15 cellular contexts compared by ENCODE assay signal in the genomic region with DNA sequence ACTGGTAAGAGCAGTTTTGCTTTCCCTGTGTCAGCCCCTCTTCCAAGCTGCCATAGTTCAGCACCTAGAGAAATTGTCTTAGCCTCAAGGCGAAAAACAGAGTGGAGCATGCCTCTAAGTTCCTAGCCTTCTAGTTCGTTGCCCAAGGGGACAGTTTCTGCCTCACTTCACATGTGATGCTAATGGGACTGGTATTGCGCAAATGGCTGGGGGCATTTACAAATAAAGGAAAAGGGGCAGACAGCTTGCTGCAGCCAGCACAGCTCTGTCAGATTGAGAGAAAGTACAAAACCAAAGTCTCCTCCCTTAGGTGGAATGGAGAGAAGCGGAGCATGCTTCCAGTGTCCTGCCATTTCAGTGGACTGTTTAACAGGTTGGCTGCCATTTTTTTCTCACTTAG.
DNase-seq lines count a peak whose midpoint lies in the region; ATAC-seq, FAIRE-seq and TF ChIP-seq lines count a peak whose summit lies in the region.
"Had no signal": no experiment of that assay in that cellular context is flagged by ENCODE, and none has a peak within 500 bp of the region (broad histone marks: within the 10 kb centered on the region; RNA-seq: fewer than 3 reads in every experiment).

No MANE protein-coding gene starts in this region.

- H3K18ac ChIP-seq in mesendoderm (ENCODE audit: low read length) = no peak overlapping the region

- in situ Hi-C loops in HepG2 (cut with HindIII; ENCODE audit: extremely low pct_ligation_motif_present, low pct_unique_long_range_greater_than_20kb) = no loop called here

- no peak overlapping the region for H2AK5ac ChIP-seq in mesendoderm (ENCODE audit: low read length)

- no peak overlapping the region for H2BK15ac ChIP-seq in mesendoderm (replicated peaks; ENCODE audit: low read depth)

- no peak overlapping the region for H3K23ac ChIP-seq in mesendoderm (ENCODE audit: low read length)

- no peak overlapping the region for H3K4me3 ChIP-seq in HepG2 (replicated peaks in 1 of 3; ENCODE audit: insufficient read depth in 1 of 3, low read depth in 2 of 3, low read length in 3 of 3)
- H3K4me3 ChIP-seq in right lobe of liver = no peak overlapping the region
- no peak overlapping the region for H3K4me3 ChIP-seq in mesendoderm (ENCODE audit: low read length)
- H3K4me3 ChIP-seq in lower lobe of right lung = no peak overlapping the region
- H3K4me3 ChIP-seq in esophagus muscularis mucosa = no peak overlapping the region

- no peak overlapping the region for H2AFZ ChIP-seq in HepG2 (ENCODE audit: low read length)

- H2BK5ac ChIP-seq in mesendoderm (ENCODE audit: low read length) = no peak overlapping the region

- intact Hi-C loops in HepG2 (cut with micrococcal nuclease; ENCODE audit: unreplicated experiment) = no loop called here
- intact Hi-C loops in right lobe of liver (cut with DNase I) = no loop called here
- intact Hi-C loops in lower lobe of right lung (cut with DNase I) = no loop called here
- intact Hi-C loops in esophagus muscularis mucosa (cut with DNase I) = no loop called here

- no peak overlapping the region for H3K56ac ChIP-seq in mesendoderm (ENCODE audit: low read length)

- H3K9me3 ChIP-seq in HepG2 (ENCODE audit: low read length) (peaks cover 68% of the 10 kb centered on the region), right lobe of liver (no peaks in the 10 kb centered on the region), lower lobe of right lung (peaks cover 11% of the 10 kb centered on the region), esophagus muscularis mucosa (peaks cover 0 to 14% (median 4%) of the 10 kb centered on the region in 4 donors)

- DNase-seq in HepG2 (ENCODE audit: low spot score) = no peak
- no peak for DNase-seq in right lobe of liver
- peak; percentile 5 for DNase-seq in mesendoderm
- DNase-seq in lower lobe of right lung = no peak
- no peak for DNase-seq in esophagus muscularis mucosa (ENCODE audit: extremely low spot score)
- DNase-seq in hypothalamus (lab: John Stamatoyannopoulos, UW) = no peak
- DNase-seq: CD8-positive, alpha-beta memory T cell; DND-41; GF-D8 had no signal

- H2BK120ac ChIP-seq in mesendoderm (ENCODE audit: low read depth, low read length) = no peak overlapping the region

- CTCF ChIA-PET in HepG2 (lab: Yijun Ruan, JAX; ENCODE audit: low intra/inter-chr PET ratio, low total read pairs) = no interaction called here

- H3K36me3 ChIP-seq in HepG2 (replicated peaks in 1 of 2; ENCODE audit: control insufficient read depth in 1 of 2, insufficient read depth in 2 of 2, low read length in 2 of 2) (no peaks in the 10 kb centered on the region), right lobe of liver (no peaks in the 10 kb centered on the region), mesendoderm (ENCODE audit: control insufficient read depth, insufficient read depth, low read length) (no peaks in the 10 kb centered on the region), lower lobe of right lung (no peaks in the 10 kb centered on the region), esophagus muscularis mucosa (no peaks in the 10 kb centered on the region)

- H4K5ac ChIP-seq in mesendoderm (ENCODE audit: low read length) = no peak overlapping the region

- H3K4me1 ChIP-seq in HepG2 (ENCODE audit: insufficient read depth, low read length) = no peaks in the 10 kb centered on the region
- no peaks in the 10 kb centered on the region for H3K4me1 ChIP-seq in right lobe of liver
- H3K4me1 ChIP-seq in mesendoderm (ENCODE audit: control insufficient read depth, low read depth, low read length) = no peaks in the 10 kb centered on the region
- no peaks in the 10 kb centered on the region for H3K4me1 ChIP-seq in lower lobe of right lung
- H3K4me1 ChIP-seq in esophagus muscularis mucosa = no peaks in the 10 kb centered on the region
- H3K4me1 ChIP-seq: Caco-2 had no signal

- BruUV-seq in HepG2 (replicated peaks; lab: Mats Ljungman, UMichigan) = no TSS peak

- no peak overlapping the region for H3K27ac ChIP-seq in HepG2 (ENCODE audit: extremely low read length, insufficient read depth, low read length)
- no peak overlapping the region for H3K27ac ChIP-seq in right lobe of liver
- peak overlapping the region; percentile 76 for H3K27ac ChIP-seq in VCaP
- H3K27ac ChIP-seq in mesendoderm (ENCODE audit: low read depth, low read length) = no peak overlapping the region
- no peak overlapping the region for H3K27ac ChIP-seq in lower lobe of right lung
- no peak overlapping the region for H3K27ac ChIP-seq in esophagus muscularis mucosa (replicated peaks in 1 of 4)
- H3K27ac ChIP-seq: 22Rv1 had no signal

- no peaks in the 10 kb centered on the region for H3K79me1 ChIP-seq in mesendoderm (ENCODE audit: low read length)

- no peak overlapping the region for H4K8ac ChIP-seq in mesendoderm (ENCODE audit: low read depth, low read length)

- POLR2A ChIA-PET in HepG2 (lab: Yijun Ruan, JAX) = no interaction called here

- no peak overlapping the region for H3K4ac ChIP-seq in mesendoderm (ENCODE audit: low read depth, low read length)

- H3K27me3 ChIP-seq in HepG2 (ENCODE audit: control insufficient read depth in 1 of 2, insufficient read depth in 2 of 2, low read length in 2 of 2) (no peaks in the 10 kb centered on the region), right lobe of liver (no peaks in the 10 kb centered on the region), mesendoderm (ENCODE audit: insufficient read depth, low read length, poor library complexity) (no peaks in the 10 kb centered on the region), lower lobe of right lung (ENCODE audit: low read depth) (no peaks in the 10 kb centered on the region), esophagus muscularis mucosa (no peaks in the 10 kb centered on the region)

- TF ChIP-seq EP300 in HepG2 (IDR thresholded peaks at IDR 0.05; ENCODE audit: low read depth in 2 of 2, low read length in 2 of 2) (no peak), HepG2 (CRISPR knock-in tag; IDR thresholded peaks at IDR 0.05; ENCODE audit: borderline replicate concordance) (no peak), esophagus muscularis mucosa (IDR thresholded peaks at IDR 0.05) (no peak)

- no peak for ATAC-seq in HepG2
- no peak for ATAC-seq in right lobe of liver
- ATAC-seq in lower lobe of right lung = no peak
- no peak for ATAC-seq in HG02763 (IDR thresholded peaks at IDR 0.05; ENCODE audit: unreplicated experiment)
- ATAC-seq: HCT116 had no signal

- TF ChIP-seq CTCF in HepG2 (CRISPR knock-in tag; IDR thresholded peaks at IDR 0.05) = no peak
- no peak for TF ChIP-seq CTCF in right lobe of liver (IDR thresholded peaks at IDR 0.05)
- TF ChIP-seq CTCF in VCaP (conservative IDR thresholded peaks at IDR 0.05) = no peak
- no peak for TF ChIP-seq CTCF in lower lobe of right lung (IDR thresholded peaks at IDR 0.05)
- TF ChIP-seq CTCF in esophagus muscularis mucosa (IDR thresholded peaks at IDR 0.05) = no peak

- FAIRE-seq in HepG2 (lab: Jason Lieb, UNC) = no peak
- FAIRE-seq: GM19239 had no signal

- no peaks in the 10 kb centered on the region for H3K79me2 ChIP-seq in HepG2 (ENCODE audit: insufficient read depth, low read length)
- no peaks in the 10 kb centered on the region for H3K79me2 ChIP-seq in mesendoderm (ENCODE audit: control insufficient read depth, insufficient read depth, low read length)

- H3K4me2 ChIP-seq in HepG2 (ENCODE audit: low read depth, low read length) (no peak overlapping the region), mesendoderm (ENCODE audit: low read length) (no peak overlapping the region)

- WGBS in HepG2 (ENCODE audit: low lambda C conversion rate) = 37% methylated on average over 3 of the region's 4 CpGs
- 58% methylated on average over 4 of the region's 4 CpGs for WGBS in right lobe of liver (ENCODE audit: insufficient coverage, low coverage, low lambda C conversion rate, missing lambda C conversion rate)
- WGBS in mesendoderm (ENCODE audit: extremely low coverage, insufficient coverage, low lambda C conversion rate) = no CpG with 5 or more reads among the region's 4 CpGs
- 91% methylated on average over 4 of the region's 4 CpGs for WGBS in esophagus muscularis mucosa

- H3K9ac ChIP-seq in HepG2 (ENCODE audit: insufficient read depth, low read depth, low read length) (no peak overlapping the region), mesendoderm (ENCODE audit: low read length) (no peak overlapping the region)

- H4K20me1 ChIP-seq in HepG2 (ENCODE audit: insufficient read depth, low read length) = no peaks in the 10 kb centered on the region

- TF ChIP-seq POLR2A in HepG2 (IDR thresholded peaks at IDR 0.05; ENCODE audit: insufficient read depth in 1 of 2, low read depth in 2 of 2, low read length in 2 of 2) = no peak
- TF ChIP-seq POLR2A in right lobe of liver (IDR thresholded peaks at IDR 0.05) = no peak
- TF ChIP-seq POLR2A in esophagus muscularis mucosa (IDR thresholded peaks at IDR 0.05; ENCODE audit: low read depth) = no peak

- no peak for TF ChIP-seq RAD21 in HepG2 (CRISPR knock-in tag; IDR thresholded peaks at IDR 0.05)

TF ChIP-seq in HepG2, 621 proteins besides CTCF, POLR2A, EP300 and RAD21:
- no peak for TF ChIP-seq ZNF333 (CRISPR knock-in tag; IDR thresholded peaks at IDR 0.05; ENCODE audit: borderline replicate concordance)
- TF ChIP-seq CEBPB (IDR thresholded peaks at IDR 0.05; ENCODE audit: borderline replicate concordance, low read depth, low read length) = peak; percentile 33; the same call in 1 of the 2 replicates
TF ChIP-seq in HepG2: peak in this region for 1.
